ENCODE assay signal across 18 cellular contexts in genomic region chr1:166080277-166080964, GRCh38.
DNase-seq lines count a peak whose midpoint lies in the region; ATAC-seq, FAIRE-seq and TF ChIP-seq lines count a peak whose summit lies in the region.
"Had no signal": no experiment of that assay in that cellular context is flagged by ENCODE, and none has a peak within 500 bp of the region (broad histone marks: within the 10 kb centered on the region; RNA-seq: fewer than 3 reads in every experiment).

No MANE protein-coding gene starts in this region.

- FAIRE-seq in astrocyte (lab: Jason Lieb, UNC), result no peak
- FAIRE-seq: A204.1, G401.6, GM18507 had no signal

- peaks cover 6% of the 10 kb centered on the region for H3K9me3 Mint-ChIP-seq in activated CD4-positive, alpha-beta T cell treated with anti-CD3 and anti-CD28 coated beads, Interleukin-2, amount 10 ng/mL, durations not matched to agents 24 days and 14 days
- no peaks in the 10 kb centered on the region for H3K9me3 Mint-ChIP-seq in astrocyte (ENCODE audit: unreplicated experiment)
- no peaks in the 10 kb centered on the region for H3K9me3 Mint-ChIP-seq in stimulated activated effector memory CD8-positive, alpha-beta T cell treated with anti-CD3 and anti-CD28 coated beads, Interleukin-12 subunit alpha, Interleukin-12 subunit beta, amount 100 ng/mL, for 72 hours
- H3K9me3 Mint-ChIP-seq: CD8-positive, alpha-beta memory T cell had no signal

- H3K9ac ChIP-seq in astrocyte (ENCODE audit: low read length), result no peak overlapping the region

- H3K36me3 ChIP-seq in MG63 (no peaks in the 10 kb centered on the region), astrocyte (ENCODE audit: insufficient read depth, low read length) (no peaks in the 10 kb centered on the region)
- H3K36me3 ChIP-seq: SJCRH30 had no signal

- TF ChIP-seq CTCF in astrocyte (IDR thresholded peaks at IDR 0.05; ENCODE audit: insufficient read depth, low read depth, low read length), result no peak

- H3K27ac Mint-ChIP-seq in activated CD4-positive, alpha-beta T cell treated with anti-CD3 and anti-CD28 coated beads, Interleukin-2, amount 10 ng/mL, durations not matched to agents 24 days and 14 days, result peak overlapping the region; percentile 17
- H3K27ac Mint-ChIP-seq in astrocyte (ENCODE audit: unreplicated experiment), result no peak overlapping the region
- no peak overlapping the region for H3K27ac Mint-ChIP-seq in stimulated activated effector memory CD8-positive, alpha-beta T cell treated with anti-CD3 and anti-CD28 coated beads, Interleukin-12 subunit alpha, Interleukin-12 subunit beta, amount 100 ng/mL, for 72 hours

- H3K4me1 Mint-ChIP-seq in activated CD4-positive, alpha-beta T cell treated with anti-CD3 and anti-CD28 coated beads, Interleukin-2, amount 10 ng/mL, durations not matched to agents 24 days and 14 days, result peaks cover 30% of the 10 kb centered on the region
- H3K4me1 Mint-ChIP-seq in astrocyte (ENCODE audit: low read depth, unreplicated experiment), result peaks cover 3% of the 10 kb centered on the region
- H3K4me1 Mint-ChIP-seq in stimulated activated effector memory CD8-positive, alpha-beta T cell treated with anti-CD3 and anti-CD28 coated beads, Interleukin-12 subunit alpha, Interleukin-12 subunit beta, amount 100 ng/mL, for 72 hours, result no peaks in the 10 kb centered on the region

- H3K27ac ChIP-seq in astrocyte (ENCODE audit: low read depth, low read length) (no peak overlapping the region), caudate nucleus (ENCODE audit: low read depth, low read length) (no peak overlapping the region)
- H3K27ac ChIP-seq: SJCRH30 had no signal

- no peaks in the 10 kb centered on the region for H3K4me1 ChIP-seq in astrocyte (ENCODE audit: insufficient read depth, low read length)

- H3K9me3 ChIP-seq in MG63, result no peaks in the 10 kb centered on the region
- peaks cover 3% of the 10 kb centered on the region for H3K9me3 ChIP-seq in astrocyte (ENCODE audit: insufficient read depth, low read depth, low read length)
- H3K9me3 ChIP-seq: SJCRH30 had no signal

- H2AFZ ChIP-seq in astrocyte (ENCODE audit: low read depth, low read length), result no peak overlapping the region

- H3K27me3 Mint-ChIP-seq in activated CD4-positive, alpha-beta T cell treated with anti-CD3 and anti-CD28 coated beads, Interleukin-2, amount 10 ng/mL, durations not matched to agents 24 days and 14 days, result no peaks in the 10 kb centered on the region
- peaks cover 3% of the 10 kb centered on the region for H3K27me3 Mint-ChIP-seq in astrocyte (ENCODE audit: low read depth, unreplicated experiment)

- DNase-seq in activated CD4-positive, alpha-beta T cell treated with anti-CD3 and anti-CD28 coated beads, Interleukin-2, amount 10 ng/mL, durations not matched to agents 24 days and 14 days, result peak; percentile 58
- DNase-seq in activated CD4-positive, alpha-beta T cell treated with anti-CD3 and anti-CD28 coated beads, Interleukin-2, amount 50 U/mL, for 48 hours, result no peak
- DNase-seq in MG63, result peak; percentile 9
- peak; percentile 55 for DNase-seq in astrocyte (ENCODE audit: low read depth)
- no peak for DNase-seq in stimulated activated effector memory CD8-positive, alpha-beta T cell treated with anti-CD3 and anti-CD28 coated beads, Interleukin-12 subunit alpha, Interleukin-12 subunit beta, amount 100 ng/mL, for 72 hours (ENCODE audit: low spot score in 2 of 2)
- DNase-seq in NCI-H748 treated with DMSO at 0.1 percent for 48 hours (lab: John Stamatoyannopoulos, UW), result no peak
- no peak for DNase-seq in caudate nucleus (lab: John Stamatoyannopoulos, UW)
- no peak for DNase-seq in GDM1 (lab: John Stamatoyannopoulos, UW)
- DNase-seq: CD8-positive, alpha-beta memory T cell; IMR-90; NCI-H146; NCI-H345; SJCRH30; stimulated activated CD4-positive, alpha-beta T cell treated with anti-CD3 and anti-CD28 coated beads, Interleukin-1b, Interleukin-23, amount 100 ng/mL, for 48 hours; stimulated activated CD8-positive, alpha-beta memory T cell treated with anti-CD3 and anti-CD28 coated beads, Interleukin-4, amount 100 ng/mL, for 48 hours had no signal

- no peaks in the 10 kb centered on the region for H4K20me1 ChIP-seq in astrocyte (ENCODE audit: insufficient read depth, low read length)

- no peaks in the 10 kb centered on the region for H3K36me3 Mint-ChIP-seq in activated CD4-positive, alpha-beta T cell treated with anti-CD3 and anti-CD28 coated beads, Interleukin-2, amount 10 ng/mL, durations not matched to agents 24 days and 14 days (ENCODE audit: low read depth)
- no peaks in the 10 kb centered on the region for H3K36me3 Mint-ChIP-seq in astrocyte (ENCODE audit: low read depth, unreplicated experiment)
- H3K36me3 Mint-ChIP-seq in stimulated activated effector memory CD8-positive, alpha-beta T cell treated with anti-CD3 and anti-CD28 coated beads, Interleukin-12 subunit alpha, Interleukin-12 subunit beta, amount 100 ng/mL, for 72 hours, result no peaks in the 10 kb centered on the region
- H3K36me3 Mint-ChIP-seq: CD8-positive, alpha-beta memory T cell had no signal

- H3K4me2 ChIP-seq in astrocyte (ENCODE audit: low read length), result peak overlapping the region; percentile 50

- H3K27me3 ChIP-seq in MG63, result no peaks in the 10 kb centered on the region
- no peaks in the 10 kb centered on the region for H3K27me3 ChIP-seq in astrocyte (ENCODE audit: insufficient read depth, low read length)
- H3K27me3 ChIP-seq: SJCRH30 had no signal

- no peaks in the 10 kb centered on the region for H3K79me2 ChIP-seq in astrocyte (ENCODE audit: insufficient read depth, low read length)

- peak overlapping the region; percentile 53 for H3K4me3 Mint-ChIP-seq in activated CD4-positive, alpha-beta T cell treated with anti-CD3 and anti-CD28 coated beads, Interleukin-2, amount 10 ng/mL, durations not matched to agents 24 days and 14 days
- H3K4me3 Mint-ChIP-seq in astrocyte (ENCODE audit: unreplicated experiment), result no peak overlapping the region
- no peak overlapping the region for H3K4me3 Mint-ChIP-seq in stimulated activated effector memory CD8-positive, alpha-beta T cell treated with anti-CD3 and anti-CD28 coated beads, Interleukin-12 subunit alpha, Interleukin-12 subunit beta, amount 100 ng/mL, for 72 hours

- intact Hi-C loops in activated CD4-positive, alpha-beta T cell treated with anti-CD3 and anti-CD28 coated beads, Interleukin-2, amount 10 ng/mL, durations not matched to agents 24 days and 14 days (cut with micrococcal nuclease), result loop anchor here (2.0 kb wide), 1 partner anchor 90 kb away; no protein-coding TSS in a partner anchor

- ATAC-seq in stimulated activated effector memory CD8-positive, alpha-beta T cell treated with anti-CD3 and anti-CD28 coated beads, Interleukin-12 subunit alpha, Interleukin-12 subunit beta, amount 100 ng/mL, for 72 hours, result peak; percentile 11

- no peak overlapping the region for H3K4me3 ChIP-seq in MG63
- no peak overlapping the region for H3K4me3 ChIP-seq in astrocyte (ENCODE audit: insufficient read depth, low read depth, low read length)
- H3K4me3 ChIP-seq: SJCRH30 had no signal

Comparison
In these comparisons a context has a peak if more than half of its experiments do, and no peak if none do; other contexts are left out.
1. DNase-seq: peak in activated CD4-positive, alpha-beta T cell treated with anti-CD3 and anti-CD28 coated beads, Interleukin-2, amount 10 ng/mL, durations not matched to agents 24 days and 14 days (single experiment), MG63 (single experiment) and astrocyte (single experiment); none in activated CD4-positive, alpha-beta T cell treated with anti-CD3 and anti-CD28 coated beads, Interleukin-2, amount 50 U/mL, for 48 hours (0 of 2), stimulated activated effector memory CD8-positive, alpha-beta T cell treated with anti-CD3 and anti-CD28 coated beads, Interleukin-12 subunit alpha, Interleukin-12 subunit beta, amount 100 ng/mL, for 72 hours (0 of 2), NCI-H748 treated with DMSO at 0.1 percent for 48 hours (single experiment), caudate nucleus (0 of 61) and GDM1 (single experiment).